2 cellular contexts compared by ENCODE assay signal in the genomic region with DNA sequence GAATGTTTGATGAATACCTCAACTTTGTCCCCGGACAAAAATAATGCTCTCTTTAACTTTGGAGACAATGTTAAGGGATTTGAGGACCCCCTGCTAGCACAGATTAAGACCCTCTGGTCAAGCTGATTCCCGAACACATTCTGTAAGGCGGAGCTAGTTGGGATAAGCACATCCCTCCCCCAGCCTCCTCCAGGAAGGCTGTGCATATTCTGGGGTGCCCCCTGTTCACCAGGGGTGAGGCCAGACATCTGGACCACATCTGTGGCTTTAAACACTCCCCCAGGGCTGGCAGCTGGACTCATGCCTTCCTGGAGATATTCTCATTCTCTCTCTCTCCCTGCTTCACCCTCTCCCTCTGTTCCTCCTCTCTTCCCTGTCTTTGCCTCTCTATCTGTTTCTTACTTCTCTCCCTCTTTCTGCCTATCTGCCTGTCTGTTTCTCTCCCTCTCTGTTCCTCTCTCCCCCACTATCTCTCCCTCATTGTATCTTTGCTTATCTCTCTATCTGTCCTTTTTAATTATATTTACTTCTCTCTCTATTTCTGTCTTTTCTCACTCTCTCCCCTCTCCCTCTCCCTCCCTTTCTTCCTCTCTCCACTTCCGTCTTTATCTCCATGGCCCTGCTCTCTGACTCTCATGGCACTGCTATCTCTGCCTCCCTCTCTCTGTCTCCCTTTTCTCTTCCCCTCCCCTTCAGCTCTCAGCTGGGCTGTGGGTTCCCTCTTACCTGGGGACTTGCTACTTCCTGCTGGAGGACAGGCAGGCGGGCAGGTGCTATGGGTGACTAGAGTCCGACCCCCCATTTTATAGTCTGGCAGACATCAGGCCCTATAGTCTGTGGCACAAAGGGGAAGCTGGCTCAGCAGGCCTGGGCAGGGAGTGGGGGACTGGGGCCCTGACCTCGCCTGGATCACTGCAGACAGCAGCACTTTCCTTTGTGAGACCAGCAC.
A peak's percentile ranks its signal among the peaks of the same experiment; 100 is the strongest.
TF ChIP-seq lines count a peak whose summit lies in the region.

A gene (minus strand): TSS at position 777 of the 949 bp plus-strand sequence. CDS start 1,708 bp downstream, outside the sequence.

TF ChIP-seq in H1, 55 proteins besides CTCF, POLR2A, EP300 and RAD21:
- TF ChIP-seq HDAC2 (IDR thresholded peaks at IDR 0.05; ENCODE audit: borderline replicate concordance in 1 of 2, low read depth in 2 of 2, low read length in 2 of 2) (no peak), RXRA (IDR thresholded peaks at IDR 0.05; ENCODE audit: insufficient read depth, low read depth, low read length) (no peak), ZNF274 (IDR thresholded peaks at IDR 0.05; ENCODE audit: borderline replicate concordance, extremely low read depth, low read length) (no peak), EGR1 (IDR thresholded peaks at IDR 0.05; ENCODE audit: borderline replicate concordance, low read depth, low read length) (peak; percentile 70; the same call in 1 of the 2 replicates), SAP30 (IDR thresholded peaks at IDR 0.05; ENCODE audit: insufficient read depth, insufficient replicate concordance, low read length) (no peak)

TF ChIP-seq in HEK293T, 16 proteins besides CTCF, POLR2A, EP300 and RAD21:
- TF ChIP-seq ARNT (IDR thresholded peaks at IDR 0.05) (no peak), ELF4 (IDR thresholded peaks at IDR 0.05) (no peak), FOXA1 (IDR thresholded peaks at IDR 0.05) (no peak), FOXM1 (IDR thresholded peaks at IDR 0.05; ENCODE audit: borderline replicate concordance) (no peak), HDGF (IDR thresholded peaks at IDR 0.05; ENCODE audit: borderline replicate concordance) (no peak), SUZ12 (IDR thresholded peaks at IDR 0.05) (no peak), BHLHE40 (IDR thresholded peaks at IDR 0.05; ENCODE audit: borderline replicate concordance) (no peak), LEF1 (IDR thresholded peaks at IDR 0.05; ENCODE audit: borderline replicate concordance) (no peak), NFRKB (IDR thresholded peaks at IDR 0.05) (no peak), ZNF384 (IDR thresholded peaks at IDR 0.05) (no peak), TARDBP (IDR thresholded peaks at IDR 0.05) (no peak), CTBP1 (IDR thresholded peaks at IDR 0.05; ENCODE audit: borderline replicate concordance) (no peak), SP1 (IDR thresholded peaks at IDR 0.05) (no peak), L3MBTL2 (conservative IDR thresholded peaks at IDR 0.05) (no peak), FOXK2 (IDR thresholded peaks at IDR 0.05) (no peak)
- TF ChIP-seq, protein P1, sequence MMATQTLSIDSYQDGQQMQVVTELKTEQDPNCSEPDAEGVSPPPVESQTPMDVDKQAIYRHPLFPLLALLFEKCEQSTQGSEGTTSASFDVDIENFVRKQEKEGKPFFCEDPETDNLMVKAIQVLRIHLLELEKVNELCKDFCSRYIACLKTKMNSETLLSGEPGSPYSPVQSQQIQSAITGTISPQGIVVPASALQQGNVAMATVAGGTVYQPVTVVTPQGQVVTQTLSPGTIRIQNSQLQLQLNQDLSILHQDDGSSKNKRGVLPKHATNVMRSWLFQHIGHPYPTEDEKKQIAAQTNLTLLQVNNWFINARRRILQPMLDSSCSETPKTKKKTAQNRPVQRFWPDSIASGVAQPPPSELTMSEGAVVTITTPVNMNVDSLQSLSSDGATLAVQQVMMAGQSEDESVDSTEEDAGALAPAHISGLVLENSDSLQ (IDR thresholded peaks at IDR 0.05) = no peak
TF ChIP-seq in HEK293T: peak in this region for 0.
